In the genomic region with DNA sequence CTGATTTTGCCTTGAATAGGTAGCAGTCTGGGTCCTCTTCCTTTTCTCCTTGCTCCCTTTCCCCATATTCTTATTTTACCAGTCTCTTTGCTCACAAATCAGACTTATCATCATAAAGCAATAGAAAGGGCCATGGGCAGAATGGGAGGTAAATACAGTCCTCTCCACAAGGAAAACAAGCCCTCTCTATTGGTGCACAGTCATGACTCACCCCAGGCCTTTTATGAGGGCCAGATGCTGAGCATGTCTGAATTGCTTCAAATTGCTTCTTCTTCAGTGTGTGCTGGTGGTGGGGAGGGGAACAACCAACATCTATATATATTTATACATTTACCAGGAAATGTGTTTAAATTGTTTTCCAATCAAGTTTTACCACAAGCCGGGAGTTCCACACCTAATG, we compare ENCODE assay signal across 12 cellular contexts.
DNase-seq lines count a peak whose midpoint lies in the region; ATAC-seq and TF ChIP-seq lines count a peak whose summit lies in the region.
"Had no signal": no experiment of that assay in that cellular context is flagged by ENCODE, and none has a peak within 500 bp of the region (broad histone marks: within the 10 kb centered on the region; RNA-seq: fewer than 3 reads in every experiment).

No MANE protein-coding gene starts in this region.

- peaks cover 3% of the 10 kb centered on the region; the same call in 1 of the 2 replicates for H3K9me1 ChIP-seq in IMR-90 (ENCODE audit: insufficient read depth, low read length)

- H3K4me3 Mint-ChIP-seq in naive thymus-derived CD4-positive, alpha-beta T cell, result peak overlapping the region in 9 of 10 donors; percentile 15 to 73 (median 55)

- H4K8ac ChIP-seq in IMR-90 (ENCODE audit: low read depth in 2 of 2, low read length in 2 of 2), result no peak overlapping the region

- H3K27me3 ChIP-seq in IMR-90 (ENCODE audit: control insufficient read depth, insufficient read depth, low read length), result 0 out of 2 replicates have a peak, but pooled peaks cover 2% of the 10 kb centered on the region
- H3K27me3 ChIP-seq in adipocyte (replicated peaks; ENCODE audit: control insufficient read depth, insufficient read depth, low read length), result no peaks in the 10 kb centered on the region
- no peaks in the 10 kb centered on the region for H3K27me3 ChIP-seq in naive thymus-derived CD4-positive, alpha-beta T cell (ENCODE audit: control insufficient read depth in 2 of 2, insufficient read depth in 2 of 2, low read length in 2 of 2)
- H3K27me3 ChIP-seq: neutrophil had no signal

- H3K9me3 ChIP-seq in IMR-90 (ENCODE audit: control insufficient read depth, insufficient read depth, low read length) (no peaks in the 10 kb centered on the region), adipocyte (ENCODE audit: control insufficient read depth, low read length) (no peaks in the 10 kb centered on the region), OCI-LY7 (ENCODE audit: low read length) (no peaks in the 10 kb centered on the region)
- no peaks in the 10 kb centered on the region for H3K9me3 ChIP-seq in naive thymus-derived CD4-positive, alpha-beta T cell (ENCODE audit: control insufficient read depth in 2 of 3, low read length in 3 of 3)
- H3K9me3 ChIP-seq: neutrophil had no signal

- intact Hi-C loops in IMR-90 (cut with micrococcal nuclease) (no loop called here), left cardiac atrium (cut with DNase I) (no loop called here), OCI-LY7 (cut with micrococcal nuclease; ENCODE audit: unreplicated experiment) (no loop called here)
- intact Hi-C loops in naive thymus-derived CD4-positive, alpha-beta T cell (cut with micrococcal nuclease), result loop anchor here in 1 of 2 donors (2.0 kb wide), 1 partner anchor 95 kb away; no protein-coding TSS in a partner anchor

- H3K4me1 ChIP-seq in IMR-90 (ENCODE audit: control insufficient read depth, insufficient read depth, low read length) (no peaks in the 10 kb centered on the region), adipocyte (ENCODE audit: control insufficient read depth, insufficient read depth, low read length) (no peaks in the 10 kb centered on the region), OCI-LY7 (ENCODE audit: insufficient read depth, low read length, poor library complexity, severe bottlenecking) (no peaks in the 10 kb centered on the region)
- H3K4me1 ChIP-seq in naive thymus-derived CD4-positive, alpha-beta T cell (ENCODE audit: control insufficient read depth in 2 of 2, insufficient read depth in 2 of 2, low read length in 2 of 2), result peaks cover 23 to 27% of the 10 kb centered on the region in 2 donors

- H3K27ac ChIP-seq in IMR-90 (ENCODE audit: insufficient read depth, low read length) (no peak overlapping the region), OCI-LY7 (ENCODE audit: low read depth, low read length, poor library complexity, severe bottlenecking) (no peak overlapping the region)
- H3K27ac ChIP-seq in naive thymus-derived CD4-positive, alpha-beta T cell (ENCODE audit: low read depth, low read length), result no peak overlapping the region
- H3K27ac ChIP-seq: neutrophil had no signal

- POLR2A ChIA-PET in IMR-90 (lab: Charles Lee; ENCODE audit: unreplicated experiment) (no interaction called here), OCI-LY7 (lab: Charles Lee) (no interaction called here)
- POLR2A ChIA-PET in naive thymus-derived CD4-positive, alpha-beta T cell (lab: Charles Lee), result no interaction called here

- peak overlapping the region in 5 of 9 donors; percentile 28 to 84 (median 72) for H3K27ac Mint-ChIP-seq in naive thymus-derived CD4-positive, alpha-beta T cell

- H3K18ac ChIP-seq in IMR-90 (ENCODE audit: low read depth, low read length), result no peak overlapping the region

- peaks cover 0 to 5% (median 0%) of the 10 kb centered on the region in 5 donors for H3K36me3 Mint-ChIP-seq in naive thymus-derived CD4-positive, alpha-beta T cell

- no CpG with 5 or more reads among the region's 1 CpG for WGBS in IMR-90 (ENCODE audit: extremely low coverage in 2 of 2, insufficient read length in 1 of 2), 2 experiments

- H3K27me3 Mint-ChIP-seq in naive thymus-derived CD4-positive, alpha-beta T cell, result no peaks in the 10 kb centered on the region

- H2AFZ ChIP-seq in IMR-90 (replicated peaks; ENCODE audit: low read length, poor library complexity) (no peak overlapping the region), OCI-LY7 (ENCODE audit: low read length) (no peak overlapping the region)

- no peak overlapping the region for H2AK9ac ChIP-seq in IMR-90 (replicated peaks; ENCODE audit: low read depth, low read length, poor library complexity)

- H3K79me2 ChIP-seq in OCI-LY7 (ENCODE audit: insufficient read depth, low read depth, low read length), result no peaks in the 10 kb centered on the region

- BruUV-seq in IMR-90 (replicated peaks; lab: Mats Ljungman, UMichigan) (no TSS peak), OCI-LY7 (replicated peaks; lab: Mats Ljungman, UMichigan) (no TSS peak)

- H2BK5ac ChIP-seq in IMR-90 (ENCODE audit: low read depth, low read length, poor library complexity, severe bottlenecking), result no peak overlapping the region

- no peak overlapping the region for H2BK120ac ChIP-seq in IMR-90 (ENCODE audit: low read depth, low read length)

- in situ Hi-C loops in IMR-90 (cut with MboI; ENCODE audit: low sequenced_read_pairs), result no loop called here

- no peaks in the 10 kb centered on the region for H3K79me1 ChIP-seq in IMR-90 (ENCODE audit: low read depth in 1 of 2, low read length in 2 of 2)

- no peak overlapping the region for H2BK20ac ChIP-seq in IMR-90 (ENCODE audit: low read depth, low read length)

- peaks cover 23 to 47% (median 39%) of the 10 kb centered on the region in 7 donors for H3K4me1 Mint-ChIP-seq in naive thymus-derived CD4-positive, alpha-beta T cell

- no peak overlapping the region for H3K56ac ChIP-seq in IMR-90 (ENCODE audit: extremely low read depth, insufficient read depth, low read length)

- H4K5ac ChIP-seq in IMR-90 (ENCODE audit: low read depth, low read length), result no peak overlapping the region

- H3K4ac ChIP-seq in IMR-90 (ENCODE audit: low read depth, low read length), result no peak overlapping the region

- CTCF ChIA-PET in IMR-90 (lab: Yijun Ruan, JAX), result no interaction called here
- CTCF ChIA-PET in naive thymus-derived CD4-positive, alpha-beta T cell (lab: Charles Lee), result no interaction called here
- CTCF ChIA-PET in OCI-LY7 (lab: Charles Lee; ENCODE audit: unreplicated experiment), result no interaction called here

- H2AK5ac ChIP-seq in IMR-90 (ENCODE audit: low read depth, low read length), result no peak overlapping the region

- no peak for TF ChIP-seq RAD21 in IMR-90 (IDR thresholded peaks at IDR 0.05; ENCODE audit: low read length)

- no peak for TF ChIP-seq CTCF in IMR-90 (conservative IDR thresholded peaks at IDR 0.05; ENCODE audit: low read depth, low read length)
- TF ChIP-seq CTCF in OCI-LY7 (conservative IDR thresholded peaks at IDR 0.05; ENCODE audit: low read length), result no peak

- TF ChIP-seq POLR2A in IMR-90 (IDR thresholded peaks at IDR 0.05; ENCODE audit: low read depth, low read length), result no peak

- no peaks in the 10 kb centered on the region for H3K36me3 ChIP-seq in IMR-90 (ENCODE audit: control insufficient read depth, insufficient read depth, low read length)
- H3K36me3 ChIP-seq in adipocyte (ENCODE audit: control insufficient read depth, insufficient read depth, low read length, severe bottlenecking), result no peaks in the 10 kb centered on the region
- no peaks in the 10 kb centered on the region for H3K36me3 ChIP-seq in naive thymus-derived CD4-positive, alpha-beta T cell (ENCODE audit: control insufficient read depth in 2 of 3, insufficient read depth in 3 of 3, low read length in 3 of 3)
- H3K36me3 ChIP-seq in OCI-LY7 (ENCODE audit: insufficient read depth, low read length), result no peaks in the 10 kb centered on the region
- H3K36me3 ChIP-seq: neutrophil had no signal

- H3K4me2 ChIP-seq in IMR-90 (ENCODE audit: low read depth, low read length), result no peak overlapping the region
- no peak overlapping the region for H3K4me2 ChIP-seq in OCI-LY7 (ENCODE audit: low read length)

- H2BK15ac ChIP-seq in IMR-90 (ENCODE audit: low read depth, low read length), result no peak overlapping the region

- H3K14ac ChIP-seq in IMR-90 (replicated peaks; ENCODE audit: low read depth, low read length), result no peak overlapping the region

- H3K4me3 ChIP-seq in IMR-90 (ENCODE audit: insufficient read depth, low read depth, low read length) (no peak overlapping the region), adipocyte (ENCODE audit: low read length) (no peak overlapping the region), OCI-LY7 (ENCODE audit: low read depth, low read length, poor library complexity, severe bottlenecking) (no peak overlapping the region)
- no peak overlapping the region for H3K4me3 ChIP-seq in naive thymus-derived CD4-positive, alpha-beta T cell (ENCODE audit: low read length)

- dilution Hi-C loops in IMR-90 (cut with HindIII; ENCODE audit: low sequenced_read_pairs, unreplicated experiment), result no loop called here

- ATAC-seq in IMR-90 (ENCODE audit: low read depth) (peak; percentile 98), HG03097 (IDR thresholded peaks at IDR 0.05; ENCODE audit: low FRiP score, unreplicated experiment) (no peak), left cardiac atrium (no peak)
- ATAC-seq in naive thymus-derived CD4-positive, alpha-beta T cell, result no peak

- no peaks in the 10 kb centered on the region for H4K20me1 ChIP-seq in IMR-90 (ENCODE audit: insufficient read depth, low read length)
- H4K20me1 ChIP-seq in OCI-LY7 (ENCODE audit: insufficient read depth, low read length), result no peaks in the 10 kb centered on the region

- H4K91ac ChIP-seq in IMR-90 (ENCODE audit: insufficient read depth, low read depth, low read length), result no peak overlapping the region

- no peak overlapping the region for H3K23ac ChIP-seq in IMR-90 (ENCODE audit: low read depth, low read length)

- peak; percentile 19 for DNase-seq in activated CD8-positive, alpha-beta memory T cell treated with anti-CD3 and anti-CD28 coated beads, Interleukin-2, amount 50 U/mL, for 4 hours
- DNase-seq in activated CD8-positive, alpha-beta memory T cell treated with anti-CD3 and anti-CD28 coated beads, Interleukin-2, amount 50 U/mL, for 48 hours, result no peak
- DNase-seq in IMR-90 (peak; percentile 78), adipocyte (ENCODE audit: low read depth) (peak; percentile 66), left cardiac atrium (no peak), OCI-LY7 (ENCODE audit: low spot score) (no peak)
- no peak for DNase-seq in naive thymus-derived CD4-positive, alpha-beta T cell
- DNase-seq: activated effector memory CD4-positive, alpha-beta T cell treated with anti-CD3 and anti-CD28 coated beads, Interleukin-2, amount 50 U/mL, for 16 hours; DMS79; RPMI8226 had no signal

- no peak overlapping the region for H3K9ac ChIP-seq in IMR-90 (ENCODE audit: low read depth, low read length)
- H3K9ac ChIP-seq in adipocyte (ENCODE audit: low read length), result no peak overlapping the region

- H3K9me2 ChIP-seq in OCI-LY7 (ENCODE audit: insufficient read depth, low read length), result no peaks in the 10 kb centered on the region

- no peaks in the 10 kb centered on the region for H3K9me3 Mint-ChIP-seq in naive thymus-derived CD4-positive, alpha-beta T cell

TF ChIP-seq in IMR-90, 13 proteins besides CTCF, POLR2A, EP300 and RAD21:
- no peak for TF ChIP-seq CEBPB (IDR thresholded peaks at IDR 0.05; ENCODE audit: low read depth, low read length)
- TF ChIP-seq RFX5 (IDR thresholded peaks at IDR 0.05; ENCODE audit: low read depth, low read length), result no peak
- no peak for TF ChIP-seq BHLHE40 (IDR thresholded peaks at IDR 0.05; ENCODE audit: low read depth, low read length)

Comparison
In these comparisons a context has a peak if more than half of its experiments do, and no peak if none do; other contexts are left out.
1. DNase-seq: peak in activated CD8-positive, alpha-beta memory T cell treated with anti-CD3 and anti-CD28 coated beads, Interleukin-2, amount 50 U/mL, for 4 hours (single experiment), IMR-90 (single experiment) and adipocyte (single experiment); none in activated CD8-positive, alpha-beta memory T cell treated with anti-CD3 and anti-CD28 coated beads, Interleukin-2, amount 50 U/mL, for 48 hours (single experiment), naive thymus-derived CD4-positive, alpha-beta T cell (0 of 9), left cardiac atrium (single experiment) and OCI-LY7 (single experiment).